In the genomic region with DNA sequence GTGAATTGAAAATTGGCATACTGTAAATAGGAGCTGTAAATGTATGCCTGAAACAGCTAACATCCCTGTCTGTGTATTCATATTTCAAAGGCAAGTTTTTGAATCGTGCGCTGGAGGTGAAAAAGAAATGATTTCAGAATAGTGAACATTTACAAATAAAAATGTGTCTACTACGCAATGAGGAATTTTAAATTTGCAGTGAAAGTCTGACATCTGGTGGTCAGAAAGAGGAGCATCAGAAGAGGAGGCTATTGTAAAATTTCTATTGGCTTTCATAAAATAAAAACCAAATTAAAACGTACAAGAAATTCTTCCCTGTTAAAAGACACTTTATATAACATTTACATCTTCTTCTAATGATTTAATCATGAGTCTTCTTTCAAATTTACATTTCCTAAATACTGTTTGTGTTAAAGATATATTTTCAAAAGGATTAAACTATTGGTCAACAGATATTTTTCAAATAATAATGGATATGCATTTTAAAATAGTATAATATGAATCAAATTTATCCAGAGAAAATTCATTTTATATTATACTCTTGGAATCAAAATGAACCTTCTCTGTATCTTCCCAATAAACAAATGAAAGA, we compare ENCODE assay signal across 8 cellular contexts.
A peak's percentile ranks its signal among the peaks of the same experiment; 100 is the strongest.
DNase-seq lines count a peak whose midpoint lies in the region; ATAC-seq and TF ChIP-seq lines count a peak whose summit lies in the region.

No MANE protein-coding gene starts in this region.

- H3K4me3 ChIP-seq in heart left ventricle = peak overlapping the region in 5 of 12 donors; percentile 7 to 32 (median 18)
- H3K4me3 ChIP-seq in gastroesophageal sphincter = no peak overlapping the region
- H3K4me3 ChIP-seq in thoracic aorta = no peak overlapping the region

- no peaks in the 10 kb centered on the region for H3K36me3 ChIP-seq in heart left ventricle
- no peaks in the 10 kb centered on the region for H3K36me3 ChIP-seq in gastroesophageal sphincter
- no peaks in the 10 kb centered on the region for H3K36me3 ChIP-seq in thoracic aorta

- ATAC-seq in heart left ventricle = no peak
- ATAC-seq in left cardiac atrium = no peak
- no peak for ATAC-seq in gastroesophageal sphincter
- ATAC-seq in thoracic aorta (ENCODE audit: insufficient number of reproducible peaks, low FRiP score, low read depth) = no peak

- TF ChIP-seq CTCF in heart left ventricle (IDR thresholded peaks at IDR 0.05) = peak; percentile 55 to 86 (median 74)
- peak; percentile 59 to 79 (median 66) for TF ChIP-seq CTCF in gastroesophageal sphincter (IDR thresholded peaks at IDR 0.05)
- peak; percentile 63 for TF ChIP-seq CTCF in thoracic aorta (IDR thresholded peaks at IDR 0.05)

- DNase-seq in heart left ventricle (no peak), left cardiac atrium (no peak), LHCN-M2 (ENCODE audit: low read depth) (peak; percentile 36), SK-N-DZ (ENCODE audit: low spot score) (peak; percentile 49), thoracic aorta (ENCODE audit: low spot score) (no peak), OCI-M2 (lab: John Stamatoyannopoulos, UW; ENCODE audit: unreplicated experiment) (no peak)
- DNase-seq in stimulated activated CD4-positive, alpha-beta T cell treated with anti-CD3 and anti-CD28 coated beads, Interleukin-2, amount 100 ng/mL, for 48 hours = no peak

- H3K9me3 ChIP-seq in heart left ventricle (no peaks in the 10 kb centered on the region), gastroesophageal sphincter (no peaks in the 10 kb centered on the region), thoracic aorta (no peaks in the 10 kb centered on the region)

- 2 to 5% (median 2%) methylated on average over 4 of the region's 4 CpGs for WGBS in heart left ventricle, 4 donors
- WGBS in gastroesophageal sphincter (ENCODE audit: low coverage in 1 of 2), 2 donors = 2 to 5% methylated on average over 4 of the region's 4 CpGs

- no peak for TF ChIP-seq EP300 in gastroesophageal sphincter (IDR thresholded peaks at IDR 0.05)

- TF ChIP-seq POLR2A in heart left ventricle (IDR thresholded peaks at IDR 0.05) (no peak), gastroesophageal sphincter (IDR thresholded peaks at IDR 0.05) (no peak)

- H3K27me3 ChIP-seq in heart left ventricle (peaks cover 0 to 65% (median 23%) of the 10 kb centered on the region in 9 donors), gastroesophageal sphincter (peaks cover 45% of the 10 kb centered on the region), thoracic aorta (replicated peaks; ENCODE audit: insufficient read depth) (peaks cover 17% of the 10 kb centered on the region)

- H3K4me1 ChIP-seq in heart left ventricle (peaks cover 0 to 6% (median 0%) of the 10 kb centered on the region in 12 donors), gastroesophageal sphincter (no peaks in the 10 kb centered on the region), thoracic aorta (ENCODE audit: control insufficient read depth in 1 of 2, low read depth in 2 of 2) (no peaks in the 10 kb centered on the region)

- no peak overlapping the region for H3K27ac ChIP-seq in heart left ventricle
- H3K27ac ChIP-seq in gastroesophageal sphincter = no peak overlapping the region
- H3K27ac ChIP-seq in thoracic aorta = no peak overlapping the region

- intact Hi-C loops in heart left ventricle (cut with DNase I) (no loop called here), left cardiac atrium (cut with DNase I) (no loop called here)

Comparison
In these comparisons a context has a peak if more than half of its experiments do, and no peak if none do; other contexts are left out.
1. DNase-seq: peak in LHCN-M2 (single experiment) and SK-N-DZ (single experiment); none in heart left ventricle (0 of 5), left cardiac atrium (single experiment), thoracic aorta (single experiment), OCI-M2 (single experiment) and stimulated activated CD4-positive, alpha-beta T cell treated with anti-CD3 and anti-CD28 coated beads, Interleukin-2, amount 100 ng/mL, for 48 hours (0 of 2).
2. Peak in every context shown above with its lines, with median percentiles within 50 percentile points of each other: CTCF ChIP-seq.